ENCODE assay signal across 15 cellular contexts in the genomic region with DNA sequence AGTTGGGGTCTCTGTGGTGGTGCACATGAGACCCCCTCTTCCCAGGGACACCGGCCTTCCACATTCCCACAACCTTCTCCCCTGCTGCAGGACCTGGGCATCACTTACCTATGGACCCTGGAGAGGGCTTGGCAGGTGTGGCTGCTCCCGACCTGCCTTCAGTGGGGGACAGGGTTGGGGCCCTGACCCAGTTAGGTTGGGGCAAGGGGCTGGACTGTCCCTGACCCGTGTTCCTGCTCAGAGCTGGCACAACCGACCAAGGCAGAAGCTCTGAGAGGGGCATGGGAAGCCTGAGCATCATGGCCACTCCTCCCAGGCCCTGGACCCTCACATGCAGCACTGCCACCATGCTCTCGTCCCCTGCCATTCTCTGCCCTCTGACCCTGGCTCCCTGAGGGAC. TPM values are rescaled to one million over a fixed set of nuclear protein-coding genes. Genes with fewer than 3 reads are reported as not detected.
DNase-seq lines count a peak whose midpoint lies in the region; ATAC-seq and TF ChIP-seq lines count a peak whose summit lies in the region.
"Had no signal": no experiment of that assay in that cellular context is flagged by ENCODE, and none has a peak within 500 bp of the region (broad histone marks: within the 10 kb centered on the region; RNA-seq: fewer than 3 reads in every experiment).

No MANE protein-coding gene starts in this region.

- TF ChIP-seq POLR2A in esophagus squamous epithelium (IDR thresholded peaks at IDR 0.05) = no peak
- TF ChIP-seq POLR2A in spleen (IDR thresholded peaks at IDR 0.05) = no peak

- H3K4me1 ChIP-seq in esophagus squamous epithelium (peaks cover 58 to 100% (median 71%) of the 10 kb centered on the region in 3 donors), spleen (peaks cover 52 to 100% (median 93%) of the 10 kb centered on the region in 6 donors)

- H3K27ac ChIP-seq in RWPE1 (peak overlapping the region; percentile 74), esophagus squamous epithelium (peak overlapping the region; percentile 81 to 99 (median 91)), spleen (peak overlapping the region in 4 of 8 donors; percentile 85 to 95 (median 92))
- H3K27ac ChIP-seq: hepatocyte had no signal

- H3K27me3 Mint-ChIP-seq in activated CD8-positive, alpha-beta memory T cell treated with anti-CD3 and anti-CD28 coated beads, Interleukin-2, amount 10 ng/mL, durations not matched to agents 7 days and 5 days = no peaks in the 10 kb centered on the region
- H3K27me3 Mint-ChIP-seq in HFFc6 (ENCODE audit: insufficient read depth) = peaks cover 2% of the 10 kb centered on the region
- H3K27me3 Mint-ChIP-seq: stimulated activated naive CD8-positive, alpha-beta T cell treated with anti-CD3 and anti-CD28 coated beads, Interleukin-15, Interleukin-2, amounts not matched to agents 100 ng/mL and 50 ng/mL, for 24 hours had no signal

- H3K27ac Mint-ChIP-seq in activated CD8-positive, alpha-beta memory T cell treated with anti-CD3 and anti-CD28 coated beads, Interleukin-2, amount 10 ng/mL, durations not matched to agents 7 days and 5 days = peak overlapping the region; percentile 80
- H3K27ac Mint-ChIP-seq in HFFc6 = no peak overlapping the region
- H3K27ac Mint-ChIP-seq: brain; stimulated activated naive CD8-positive, alpha-beta T cell treated with anti-CD3 and anti-CD28 coated beads, Interleukin-15, Interleukin-2, amounts not matched to agents 100 ng/mL and 50 ng/mL, for 24 hours had no signal

- H3K36me3 Mint-ChIP-seq in activated CD8-positive, alpha-beta memory T cell treated with anti-CD3 and anti-CD28 coated beads, Interleukin-2, amount 10 ng/mL, durations not matched to agents 7 days and 5 days = peaks cover 17% of the 10 kb centered on the region
- H3K36me3 Mint-ChIP-seq in HFFc6 (ENCODE audit: low read depth) = no peaks in the 10 kb centered on the region
- H3K36me3 Mint-ChIP-seq: brain had no signal

- DNase-seq in activated CD8-positive, alpha-beta memory T cell treated with anti-CD3 and anti-CD28 coated beads, Interleukin-2, amount 10 ng/mL, durations not matched to agents 7 days and 5 days = no peak
- DNase-seq in activated CD8-positive, alpha-beta memory T cell treated with anti-CD3 and anti-CD28 coated beads, Interleukin-2, amount 50 U/mL, for 4 hours = no peak
- DNase-seq in RWPE1 (ENCODE audit: low spot score) (no peak), esophagus squamous epithelium (lab: John Stamatoyannopoulos, UW) (no peak), spleen (peak; percentile 78), HFFc6 (no peak), HK-2 (ENCODE audit: unreplicated experiment) (no peak), DMS53 (lab: John Stamatoyannopoulos, UW) (no peak)
- DNase-seq: kidney glomerular epithelial cell, NCI-H1092, NCI-H774 had no signal

- H3K27me3 ChIP-seq in esophagus squamous epithelium = no peaks in the 10 kb centered on the region
- no peaks in the 10 kb centered on the region for H3K27me3 ChIP-seq in spleen (replicated peaks in 1 of 7)
- H3K27me3 ChIP-seq: hepatocyte had no signal

- peaks cover 83% of the 10 kb centered on the region for H3K4me1 Mint-ChIP-seq in activated CD8-positive, alpha-beta memory T cell treated with anti-CD3 and anti-CD28 coated beads, Interleukin-2, amount 10 ng/mL, durations not matched to agents 7 days and 5 days
- H3K4me1 Mint-ChIP-seq in HFFc6 (ENCODE audit: low read depth) = no peaks in the 10 kb centered on the region

- H3K9me3 Mint-ChIP-seq in activated CD8-positive, alpha-beta memory T cell treated with anti-CD3 and anti-CD28 coated beads, Interleukin-2, amount 10 ng/mL, durations not matched to agents 7 days and 5 days (ENCODE audit: low read depth) = no peaks in the 10 kb centered on the region
- no peaks in the 10 kb centered on the region for H3K9me3 Mint-ChIP-seq in HFFc6
- H3K9me3 Mint-ChIP-seq: activated naive CD4-positive, alpha-beta T cell treated with anti-CD3 and anti-CD28 coated beads, Interleukin-2, amount 50 U/mL, for 72 hours; brain; stimulated activated naive CD8-positive, alpha-beta T cell treated with anti-CD3 and anti-CD28 coated beads, Interleukin-15, Interleukin-2, amounts not matched to agents 100 ng/mL and 50 ng/mL, for 24 hours had no signal

- no peaks in the 10 kb centered on the region for H3K9me3 ChIP-seq in esophagus squamous epithelium
- H3K9me3 ChIP-seq in spleen = no peaks in the 10 kb centered on the region

- H3K4me3 Mint-ChIP-seq in activated CD8-positive, alpha-beta memory T cell treated with anti-CD3 and anti-CD28 coated beads, Interleukin-2, amount 10 ng/mL, durations not matched to agents 7 days and 5 days = no peak overlapping the region
- H3K4me3 Mint-ChIP-seq in HFFc6 = no peak overlapping the region
- H3K4me3 Mint-ChIP-seq: brain; stimulated activated naive CD8-positive, alpha-beta T cell treated with anti-CD3 and anti-CD28 coated beads, Interleukin-15, Interleukin-2, amounts not matched to agents 100 ng/mL and 50 ng/mL, for 24 hours had no signal

- 96% methylated on average over 5 of the region's 5 CpGs; no CpG with 5 or more reads in 1 of the 2 donors for WGBS in esophagus squamous epithelium, 2 donors
- WGBS in spleen, 5 donors = 82 to 94% (median 90%) methylated on average over 5 of the region's 5 CpGs

- no peak for ATAC-seq in activated CD8-positive, alpha-beta memory T cell treated with anti-CD3 and anti-CD28 coated beads, Interleukin-2, amount 10 ng/mL, durations not matched to agents 7 days and 5 days
- ATAC-seq: activated naive CD4-positive, alpha-beta T cell treated with anti-CD3 and anti-CD28 coated beads, Interleukin-2, amount 50 U/mL, for 72 hours had no signal

- TF ChIP-seq CTCF in RWPE1 (conservative IDR thresholded peaks at IDR 0.05; ENCODE audit: low read depth) (no peak), esophagus squamous epithelium (IDR thresholded peaks at IDR 0.05) (no peak), spleen (IDR thresholded peaks at IDR 0.05 in 8 of 11, conservative IDR thresholded peaks at IDR 0.05 in 3 of 11) (no peak), HFFc6 (IDR thresholded peaks at IDR 0.05) (no peak)

- H3K36me3 ChIP-seq in esophagus squamous epithelium (peaks cover 0 to 31% (median 13%) of the 10 kb centered on the region in 3 donors), spleen (peaks cover 0 to 20% (median 0%) of the 10 kb centered on the region in 6 donors)

- POLR2A ChIA-PET in RWPE1 (lab: Yijun Ruan, JAX; ENCODE audit: low non-redundant PET) = no interaction called here

- CTCF ChIA-PET in activated CD8-positive, alpha-beta memory T cell treated with anti-CD3 and anti-CD28 coated beads, Interleukin-2, amount 10 ng/mL, durations not matched to agents 7 days and 5 days (lab: Charles Lee) = interaction anchor here (0.9 kb wide), 1 partner anchor 12 kb away, joined by 3 read pairs; no protein-coding TSS in a partner anchor
- CTCF ChIA-PET in RWPE1 (lab: Yijun Ruan, JAX) = no interaction called here

- H3K4me3 ChIP-seq in esophagus squamous epithelium (no peak overlapping the region), spleen (no peak overlapping the region)
- H3K4me3 ChIP-seq: hepatocyte had no signal

- intact Hi-C loops in esophagus squamous epithelium (cut with DNase I) (no loop called here), spleen (cut with DNase I; ENCODE audit: low total_unique reads) (no loop called here)

RNA-seq across cellular contexts. Expression of gene NBEAL2, which starts 6.1 kb away (rescaled TPM):
- total RNA-seq in activated CD8-positive, alpha-beta memory T cell treated with anti-CD3 and anti-CD28 coated beads, Interleukin-2, amount 10 ng/mL, durations not matched to agents 7 days and 5 days = 100 to 1,000 TPM; 164 to 262 TPM
- 100 to 1,000 TPM; 128 to 297 (median 185) TPM for total RNA-seq in esophagus squamous epithelium
- 100 to 1,000 TPM; 101 to 271 (median 162) TPM for total RNA-seq in spleen
- polyA plus RNA-seq in spleen = 100 to 1,000 TPM in 2 of 3 donors, 10 to 100 TPM in 1; 44.0 to 126 (median 119) TPM
- total RNA-seq in HFFc6 (2021; fragmentation: NEBNext Ultra II Directional; extraction: Animal tissue kit (Norgen Biotek cat#: 25700)) = 1 to 10 TPM; 5.3 to 7.6 (median 5.8) TPM

RNA-seq across cellular contexts. Expression of gene CCDC12, which starts 9.0 kb away (rescaled TPM):
- 10 to 100 TPM; 65.9 to 72.7 TPM for total RNA-seq in activated CD8-positive, alpha-beta memory T cell treated with anti-CD3 and anti-CD28 coated beads, Interleukin-2, amount 10 ng/mL, durations not matched to agents 7 days and 5 days
- total RNA-seq in esophagus squamous epithelium = 10 to 100 TPM; 55.5 to 87.5 (median 67.5) TPM
- 10 to 100 TPM; 36.5 to 71.4 (median 54.7) TPM for total RNA-seq in spleen
- 100 to 1,000 TPM in 2 of 3 donors, 10 to 100 TPM in 1; 93.5 to 124 (median 105) TPM for polyA plus RNA-seq in spleen
- 10 to 100 TPM; 21.3 to 27.9 (median 27.2) TPM for total RNA-seq in HFFc6 (2021; fragmentation: NEBNext Ultra II Directional; extraction: Animal tissue kit (Norgen Biotek cat#: 25700))

Comparison
In these comparisons a context has a peak if more than half of its experiments do, and no peak if none do; other contexts are left out.
1. RNA of gene NBEAL2, which starts 6.1 kb away (total RNA-seq): 164 to 262 TPM in activated CD8-positive, alpha-beta memory T cell treated with anti-CD3 and anti-CD28 coated beads, Interleukin-2, amount 10 ng/mL, durations not matched to agents 7 days and 5 days, 128 to 297 TPM in esophagus squamous epithelium and 101 to 271 TPM in spleen; 5.3 to 7.6 TPM in HFFc6; every median in the first group is over 10 times any median in the second.